ENCODE assay signal across 22 cellular contexts in genomic region chr19:30091456-30091855, GRCh38.
"Had no signal": no experiment of that assay in that cellular context is flagged by ENCODE, and none has a peak within 500 bp of the region (broad histone marks: within the 10 kb centered on the region; RNA-seq: fewer than 3 reads in every experiment).

No MANE protein-coding gene starts in this region.

- H3K36me3 Mint-ChIP-seq: naive thymus-derived CD4-positive, alpha-beta T cell; stimulated activated effector memory CD8-positive, alpha-beta T cell treated with anti-CD3 and anti-CD28 coated beads, Interleukin-12 subunit alpha, Interleukin-12 subunit beta, amount 100 ng/mL, for 72 hours; type B pancreatic cell had no signal

- H3K4me3 Mint-ChIP-seq: dendritic cell treated with granulocyte-macrophage colony-stimulating factor and Interleukin-4, amounts not matched to agents 40 ng/mL and 50 ng/mL, for 4 days; effector memory CD8-positive, alpha-beta T cell; naive thymus-derived CD4-positive, alpha-beta T cell; nephron progenitor cell; stimulated activated effector memory CD8-positive, alpha-beta T cell treated with anti-CD3 and anti-CD28 coated beads, Interleukin-12 subunit alpha, Interleukin-12 subunit beta, amount 100 ng/mL, for 72 hours; type B pancreatic cell had no signal

- H3K27me3 Mint-ChIP-seq: dendritic cell treated with granulocyte-macrophage colony-stimulating factor and Interleukin-4, amounts not matched to agents 40 ng/mL and 50 ng/mL, for 4 days had no signal

- H3K27ac Mint-ChIP-seq: dendritic cell treated with granulocyte-macrophage colony-stimulating factor and Interleukin-4, amounts not matched to agents 40 ng/mL and 50 ng/mL, for 4 days; effector memory CD8-positive, alpha-beta T cell; naive thymus-derived CD4-positive, alpha-beta T cell; nephron progenitor cell; progenitor cell of endocrine pancreas; stimulated activated effector memory CD8-positive, alpha-beta T cell treated with anti-CD3 and anti-CD28 coated beads, Interleukin-12 subunit alpha, Interleukin-12 subunit beta, amount 100 ng/mL, for 72 hours; type B pancreatic cell had no signal

- H3K9me3 ChIP-seq: esophagus muscularis mucosa, gastrocnemius medialis, ovary, suprapubic skin, thyroid gland, uterus had no signal

- H3K27ac ChIP-seq: epithelial cell of prostate, esophagus muscularis mucosa, gastrocnemius medialis, hepatocyte, ovary, suprapubic skin, thyroid gland, uterus had no signal

- H2AFZ ChIP-seq: hepatocyte had no signal

- H3K79me2 ChIP-seq: hepatocyte had no signal

- H3K36me3 ChIP-seq: esophagus muscularis mucosa, gastrocnemius medialis, ovary, suprapubic skin, thyroid gland, uterus had no signal

- H3K27me3 ChIP-seq: gastrocnemius medialis, hepatocyte, ovary, thyroid gland, uterus had no signal

- DNase-seq: effector memory CD8-positive, alpha-beta T cell; gastrocnemius medialis; left colon; mammary epithelial cell; naive thymus-derived CD4-positive, alpha-beta T cell; nephron progenitor cell; right cardiac atrium; stimulated activated CD4-positive, alpha-beta T cell treated with anti-CD3 and anti-CD28 coated beads, Interleukin-4, amount 100 ng/mL, for 1 hour; stimulated activated CD8-positive, alpha-beta memory T cell treated with anti-CD3 and anti-CD28 coated beads, Interleukin-4, amount 100 ng/mL, for 48 hours; stimulated activated naive CD8-positive, alpha-beta T cell treated with anti-CD3 and anti-CD28 coated beads, Interleukin-15, Interleukin-2, amounts not matched to agents 100 U/mL and 50 U/mL, for 24 hours; thyroid gland; uterus had no signal

- H3K9me3 Mint-ChIP-seq: dendritic cell treated with granulocyte-macrophage colony-stimulating factor and Interleukin-4, amounts not matched to agents 40 ng/mL and 50 ng/mL, for 4 days; effector memory CD8-positive, alpha-beta T cell; naive thymus-derived CD4-positive, alpha-beta T cell; nephron progenitor cell; stimulated activated effector memory CD8-positive, alpha-beta T cell treated with anti-CD3 and anti-CD28 coated beads, Interleukin-12 subunit alpha, Interleukin-12 subunit beta, amount 100 ng/mL, for 72 hours; type B pancreatic cell had no signal

- H3K4me1 ChIP-seq: esophagus muscularis mucosa, gastrocnemius medialis, suprapubic skin, thyroid gland, uterus had no signal

- ATAC-seq: effector memory CD8-positive, alpha-beta T cell; gastrocnemius medialis; left colon; naive thymus-derived CD4-positive, alpha-beta T cell; right cardiac atrium; stimulated activated effector memory CD8-positive, alpha-beta T cell treated with anti-CD3 and anti-CD28 coated beads, Interleukin-12 subunit alpha, Interleukin-12 subunit beta, amount 100 ng/mL, for 72 hours; stimulated activated naive CD8-positive, alpha-beta T cell treated with anti-CD3 and anti-CD28 coated beads, Interleukin-15, Interleukin-2, amounts not matched to agents 100 U/mL and 50 U/mL, for 24 hours had no signal

- H3K4me3 ChIP-seq: esophagus muscularis mucosa, gastrocnemius medialis, hepatocyte, ovary, smooth muscle cell, suprapubic skin, thyroid gland, uterus had no signal

- H3K4me1 Mint-ChIP-seq: nephron progenitor cell; stimulated activated effector memory CD8-positive, alpha-beta T cell treated with anti-CD3 and anti-CD28 coated beads, Interleukin-12 subunit alpha, Interleukin-12 subunit beta, amount 100 ng/mL, for 72 hours had no signal

- H3K4me2 ChIP-seq: hepatocyte, smooth muscle cell had no signal
